In the genomic region with DNA sequence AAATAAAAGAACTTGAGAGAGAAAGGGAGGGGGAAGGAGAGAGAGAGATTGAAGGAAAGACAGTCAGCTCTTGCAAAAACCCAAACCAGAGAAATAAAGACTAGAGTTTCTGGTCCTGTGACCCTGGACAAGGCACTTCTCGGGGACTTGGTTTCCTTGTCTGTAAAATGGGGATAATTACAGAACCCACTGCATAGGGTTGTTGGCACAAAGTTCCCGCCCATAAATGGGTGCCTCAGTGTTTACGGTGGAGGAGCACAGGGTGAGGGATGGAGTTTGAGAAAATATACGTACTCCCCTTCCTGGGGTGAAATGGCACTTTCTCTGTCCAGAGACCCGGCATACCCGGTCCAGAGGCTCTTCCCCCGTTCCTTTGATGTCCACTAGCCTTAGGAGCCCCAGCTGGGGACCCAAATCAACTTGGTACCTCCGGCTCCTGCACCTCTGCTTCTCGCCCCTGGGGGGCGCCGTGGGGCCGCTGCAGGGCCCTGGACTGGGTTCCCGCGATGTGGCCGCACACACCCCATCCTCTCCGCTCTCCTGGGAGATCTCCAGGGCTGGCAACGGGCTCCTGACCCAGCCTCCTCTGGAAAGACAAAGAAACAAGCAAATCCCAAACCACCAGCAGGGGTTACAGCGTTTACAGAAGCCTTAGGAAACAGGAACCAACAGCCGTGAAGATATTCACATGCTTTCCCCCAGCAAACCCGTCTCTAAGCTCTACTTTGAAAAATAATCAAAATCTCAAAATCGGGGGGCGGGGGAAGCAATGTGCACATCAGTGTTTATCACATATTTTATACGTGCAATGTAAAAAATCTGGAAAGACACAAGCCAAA, we compare ENCODE assay signal across 8 cellular contexts. TPM values are rescaled to one million over a fixed set of nuclear protein-coding genes. Genes with fewer than 3 reads are reported as not detected.
DNase-seq lines count a peak whose midpoint lies in the region; ATAC-seq and TF ChIP-seq lines count a peak whose summit lies in the region.

No MANE protein-coding gene starts in this region.

- no peaks in the 10 kb centered on the region for H3K4me1 ChIP-seq in CD8-positive, alpha-beta memory T cell (ENCODE audit: insufficient read depth, low read length)
- no peaks in the 10 kb centered on the region for H3K4me1 ChIP-seq in Panc1 (ENCODE audit: control insufficient read depth, insufficient read depth, low read length)

- in situ Hi-C loops in Panc1 (cut with HindIII; ENCODE audit: low pct_unique_long_range_greater_than_20kb, low sequenced_read_pairs), result no loop called here

- peaks cover 8 to 13% of the 10 kb centered on the region in 2 donors for H3K27me3 Mint-ChIP-seq in CD8-positive, alpha-beta memory T cell
- H3K27me3 Mint-ChIP-seq in neural crest cell (ENCODE audit: low read depth), result peaks cover 10% of the 10 kb centered on the region

- peaks cover 2 to 3% (median 3%) of the 10 kb centered on the region in 3 donors for H3K4me1 Mint-ChIP-seq in CD8-positive, alpha-beta memory T cell
- peaks cover 4% of the 10 kb centered on the region for H3K4me1 Mint-ChIP-seq in neural crest cell

- POLR2A ChIA-PET in CD8-positive, alpha-beta memory T cell (lab: Charles Lee), result interaction anchor here (0.6 to 0.9 kb wide), 3 partner anchors 54 to 1174 kb away, joined by 4 to 5 read pairs (median 4); no protein-coding TSS in a partner anchor
- POLR2A ChIA-PET in Panc1 (lab: Charles Lee), result interaction anchor here (0.6 kb wide), 1 partner anchor 53 kb away, joined by 5 read pairs; no protein-coding TSS in a partner anchor

- CTCF ChIA-PET in CD8-positive, alpha-beta memory T cell (lab: Charles Lee), result interaction anchor here (0.7 to 5.9 kb wide), 14 partner anchors 11 to 595 kb away, joined by 3 to 42 read pairs (median 4); no protein-coding TSS in a partner anchor
- CTCF ChIA-PET in Panc1 (lab: Charles Lee), result interaction anchor here (0.6 to 1.3 kb wide), 7 partner anchors 11 to 108 kb away, joined by 3 to 9 read pairs (median 4); partner anchors contain the start of gene C9orf78

- H3K36me3 ChIP-seq in CD8-positive, alpha-beta memory T cell (ENCODE audit: insufficient read depth, low read length), result no peaks in the 10 kb centered on the region
- no peaks in the 10 kb centered on the region for H3K36me3 ChIP-seq in Panc1 (ENCODE audit: control insufficient read depth, insufficient read depth, low read length)

- intact Hi-C loops in Panc1 (cut with micrococcal nuclease; ENCODE audit: unreplicated experiment), result no loop called here

- H3K27me3 ChIP-seq in CD8-positive, alpha-beta memory T cell (ENCODE audit: insufficient read depth, low read length, poor library complexity, severe bottlenecking), result no peaks in the 10 kb centered on the region
- H3K27me3 ChIP-seq in Panc1 (ENCODE audit: control insufficient read depth, insufficient read depth, low read length), result no peaks in the 10 kb centered on the region

- BruUV-seq in Panc1 (replicated peaks; lab: Mats Ljungman, UMichigan), result no TSS peak

- H3K9me3 ChIP-seq in CD8-positive, alpha-beta memory T cell (ENCODE audit: low read length), result no peaks in the 10 kb centered on the region
- no peaks in the 10 kb centered on the region for H3K9me3 ChIP-seq in Panc1 (ENCODE audit: control insufficient read depth, insufficient read depth, low read depth, low read length)

- peak overlapping the region in 2 of 7 donors; percentile 46 to 53 for H3K4me3 Mint-ChIP-seq in CD8-positive, alpha-beta memory T cell
- H3K4me3 Mint-ChIP-seq in neural crest cell, result no peak overlapping the region

- DNase-seq in CD8-positive, alpha-beta memory T cell, result peak; percentile 30 to 61 (median 38)
- DNase-seq in HuH-7.5 (ENCODE audit: low spot score) (peak; percentile 97), Panc1 (ENCODE audit: low read depth, low spot score) (peak; percentile 12), fibroblast of mammary gland (ENCODE audit: low read depth) (peak; percentile 83), neural crest cell (ENCODE audit: low read depth, low spot score) (peak; percentile 72), superior temporal gyrus (ENCODE audit: extremely low spot score) (peak; percentile 60)
- DNase-seq in activated T-cell treated with anti-CD3 and anti-CD28 coated beads, Interleukin-2, amount 50 U/mL, for 48 hours, result peak; percentile 78 to 81

- no peak overlapping the region for H3K4me3 ChIP-seq in CD8-positive, alpha-beta memory T cell (ENCODE audit: low read length)
- H3K4me3 ChIP-seq in Panc1 (ENCODE audit: low read depth in 2 of 2, low read length in 2 of 2), result peak overlapping the region in 1 of 2 experiments; percentile 13; a peak in 1 of 4 replicates
- no peak overlapping the region for H3K4me3 ChIP-seq in fibroblast of mammary gland (ENCODE audit: control insufficient read depth, low read depth, low read length)

- H3K27ac ChIP-seq in CD8-positive, alpha-beta memory T cell (ENCODE audit: low read depth, low read length), result no peak overlapping the region
- H3K27ac ChIP-seq in Panc1 (ENCODE audit: low read length), result no peak overlapping the region

- H3K27ac Mint-ChIP-seq in CD8-positive, alpha-beta memory T cell, result no peak overlapping the region
- H3K27ac Mint-ChIP-seq in neural crest cell (ENCODE audit: unreplicated experiment), result no peak overlapping the region

- no peaks in the 10 kb centered on the region for H3K9me3 Mint-ChIP-seq in CD8-positive, alpha-beta memory T cell
- H3K9me3 Mint-ChIP-seq in neural crest cell, result no peaks in the 10 kb centered on the region

- peak; percentile 95 for TF ChIP-seq CTCF in Panc1 (IDR thresholded peaks at IDR 0.05)
- TF ChIP-seq CTCF in fibroblast of mammary gland (conservative IDR thresholded peaks at IDR 0.05; ENCODE audit: control insufficient read depth, insufficient read depth, low read depth, low read length), result peak; percentile 93
- peak; percentile 89 for TF ChIP-seq CTCF in neural crest cell (conservative IDR thresholded peaks at IDR 0.05)

- no peaks in the 10 kb centered on the region for H3K36me3 Mint-ChIP-seq in CD8-positive, alpha-beta memory T cell
- no peaks in the 10 kb centered on the region for H3K36me3 Mint-ChIP-seq in neural crest cell (ENCODE audit: low read depth)

- ATAC-seq in Panc1 (peak; percentile 92), GM18520 (IDR thresholded peaks at IDR 0.05; ENCODE audit: unreplicated experiment) (no peak)

RNA-seq across cellular contexts. Expression of gene PTGES, which starts 26.3 kb away (rescaled TPM):
- not detected for total RNA-seq in CD8-positive, alpha-beta memory T cell
- polyA plus RNA-seq in CD8-positive, alpha-beta memory T cell, result not detected
- total RNA-seq in Panc1 (2021; ENCODE audit: unreplicated experiment) (1.1 TPM), neural crest cell (1.1 and 1.2 TPM in 2 replicates)
- 1.3 TPM for polyA plus RNA-seq in Panc1 (2012; ENCODE audit: insufficient read length)

Comparison
In these comparisons a context has a peak if more than half of its experiments do, and no peak if none do; other contexts are left out.
1. DNase-seq: peak in every context shown above with its lines; median percentile 97 in HuH-7.5; 83 in fibroblast of mammary gland; 80 in activated T-cell treated with anti-CD3 and anti-CD28 coated beads, Interleukin-2, amount 50 U/mL, for 48 hours; 72 in neural crest cell; 60 in superior temporal gyrus; 38 in CD8-positive, alpha-beta memory T cell; 12 in Panc1.